In the genomic region with DNA sequence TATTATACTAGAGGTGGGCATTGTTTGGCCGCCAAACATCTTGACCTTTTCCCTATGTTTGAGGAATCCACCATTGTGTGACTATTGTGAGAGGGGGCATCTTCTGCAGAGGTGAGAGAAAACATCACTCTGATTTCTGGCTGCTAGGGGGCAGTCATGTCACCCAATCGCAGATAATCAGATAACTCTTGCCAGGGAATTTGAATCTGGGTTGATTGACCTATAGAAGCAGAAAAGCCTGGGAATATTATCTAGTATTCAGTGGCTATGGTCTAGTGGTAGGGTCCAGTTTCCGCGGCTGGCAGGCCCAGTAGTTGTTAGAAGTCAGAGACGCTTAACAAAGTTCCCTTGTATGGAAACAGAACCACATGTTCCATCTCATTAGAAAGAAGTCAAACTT, we compare ENCODE assay signal across 2 cellular contexts.
TF ChIP-seq lines count a peak whose summit lies in the region.

No MANE protein-coding gene starts in this region.

TF ChIP-seq in IMR-90, 13 proteins besides CTCF, POLR2A, EP300 and RAD21:
- TF ChIP-seq SMC3 (IDR thresholded peaks at IDR 0.05; ENCODE audit: low read depth, low read length) (no peak), FOS (IDR thresholded peaks at IDR 0.05; ENCODE audit: low read depth, low read length) (no peak), MAFK (IDR thresholded peaks at IDR 0.05; ENCODE audit: low read depth, low read length) (no peak), BHLHE40 (IDR thresholded peaks at IDR 0.05; ENCODE audit: low read depth, low read length) (no peak), CEBPB (IDR thresholded peaks at IDR 0.05; ENCODE audit: low read depth, low read length) (no peak), RCOR1 (IDR thresholded peaks at IDR 0.05; ENCODE audit: insufficient replicate concordance, low read length) (no peak), CHD1 (IDR thresholded peaks at IDR 0.05; ENCODE audit: low read depth, low read length) (no peak), RFX5 (IDR thresholded peaks at IDR 0.05; ENCODE audit: low read depth, low read length) (no peak), NFE2L2 (IDR thresholded peaks at IDR 0.05; ENCODE audit: low read depth, low read length) (no peak), MAZ (IDR thresholded peaks at IDR 0.05; ENCODE audit: borderline replicate concordance, low read depth, low read length) (no peak)
- TF ChIP-seq, protein P1, sequence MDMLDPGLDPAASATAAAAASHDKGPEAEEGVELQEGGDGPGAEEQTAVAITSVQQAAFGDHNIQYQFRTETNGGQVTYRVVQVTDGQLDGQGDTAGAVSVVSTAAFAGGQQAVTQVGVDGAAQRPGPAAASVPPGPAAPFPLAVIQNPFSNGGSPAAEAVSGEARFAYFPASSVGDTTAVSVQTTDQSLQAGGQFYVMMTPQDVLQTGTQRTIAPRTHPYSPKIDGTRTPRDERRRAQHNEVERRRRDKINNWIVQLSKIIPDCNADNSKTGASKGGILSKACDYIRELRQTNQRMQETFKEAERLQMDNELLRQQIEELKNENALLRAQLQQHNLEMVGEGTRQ (IDR thresholded peaks at IDR 0.05; ENCODE audit: low read depth, low read length) = no peak
- TF ChIP-seq, protein P2, sequence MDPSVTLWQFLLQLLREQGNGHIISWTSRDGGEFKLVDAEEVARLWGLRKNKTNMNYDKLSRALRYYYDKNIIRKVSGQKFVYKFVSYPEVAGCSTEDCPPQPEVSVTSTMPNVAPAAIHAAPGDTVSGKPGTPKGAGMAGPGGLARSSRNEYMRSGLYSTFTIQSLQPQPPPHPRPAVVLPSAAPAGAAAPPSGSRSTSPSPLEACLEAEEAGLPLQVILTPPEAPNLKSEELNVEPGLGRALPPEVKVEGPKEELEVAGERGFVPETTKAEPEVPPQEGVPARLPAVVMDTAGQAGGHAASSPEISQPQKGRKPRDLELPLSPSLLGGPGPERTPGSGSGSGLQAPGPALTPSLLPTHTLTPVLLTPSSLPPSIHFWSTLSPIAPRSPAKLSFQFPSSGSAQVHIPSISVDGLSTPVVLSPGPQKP (IDR thresholded peaks at IDR 0.05; ENCODE audit: borderline replicate concordance, low read depth, low read length) = no peak

TF ChIP-seq in GM12878, 131 proteins besides CTCF, POLR2A, EP300 and RAD21:
- no peak for TF ChIP-seq RB1 (IDR thresholded peaks at IDR 0.05; ENCODE audit: borderline replicate concordance)
- TF ChIP-seq EGR1 (IDR thresholded peaks at IDR 0.05; ENCODE audit: borderline replicate concordance in 1 of 2, low read depth in 2 of 2, low read length in 2 of 2) = no peak
